8 cellular contexts compared by ENCODE assay signal in genomic region chr1:202283379-202283844, GRCh38. TPM values are rescaled to one million over a fixed set of nuclear protein-coding genes. Genes with fewer than 3 reads are reported as not detected.
DNase-seq lines count a peak whose midpoint lies in the region; ATAC-seq and TF ChIP-seq lines count a peak whose summit lies in the region.

No MANE protein-coding gene starts in this region.

- CTCF ChIA-PET in OCI-LY7 (lab: Charles Lee; ENCODE audit: unreplicated experiment) = no interaction called here

- peaks cover 12% of the 10 kb centered on the region for H3K4me1 ChIP-seq in OCI-LY7 (ENCODE audit: insufficient read depth, low read length, poor library complexity, severe bottlenecking)

- ATAC-seq in HG03159 (IDR thresholded peaks at IDR 0.05; ENCODE audit: unreplicated experiment) = no peak

- no peak overlapping the region for H3K4me3 ChIP-seq in HFF-Myc (replicated peaks; ENCODE audit: low read depth, low read length)
- H3K4me3 ChIP-seq in OCI-LY7 (ENCODE audit: low read depth, low read length, poor library complexity, severe bottlenecking) = no peak overlapping the region

- no peak overlapping the region for H3K27ac ChIP-seq in OCI-LY7 (ENCODE audit: low read depth, low read length, poor library complexity, severe bottlenecking)

- DNase-seq in A172 (ENCODE audit: low spot score) (peak; percentile 96), HFF-Myc (ENCODE audit: extremely low read depth, low read depth) (peak; percentile 67), OCI-LY7 (ENCODE audit: low spot score) (peak; percentile 47), fibroblast of gingiva (ENCODE audit: low read depth) (peak; percentile 30), T-helper 9 cell (no peak), AML-193 (lab: John Stamatoyannopoulos, UW) (no peak), GM13977 (ENCODE audit: low spot score) (no peak)

- intact Hi-C loops in OCI-LY7 (cut with micrococcal nuclease; ENCODE audit: unreplicated experiment) = no loop called here

- H3K36me3 ChIP-seq in OCI-LY7 (ENCODE audit: insufficient read depth, low read length) = no peaks in the 10 kb centered on the region

- no peaks in the 10 kb centered on the region for H3K9me2 ChIP-seq in OCI-LY7 (ENCODE audit: insufficient read depth, low read length)

- no peaks in the 10 kb centered on the region for H3K79me2 ChIP-seq in OCI-LY7 (ENCODE audit: insufficient read depth, low read depth, low read length)

- POLR2A ChIA-PET in OCI-LY7 (lab: Charles Lee) = interaction anchor here (0.5 to 0.6 kb wide), 2 partner anchors 166 to 456 kb away, joined by 4 read pairs; no protein-coding TSS in a partner anchor

- BruUV-seq in OCI-LY7 (replicated peaks; lab: Mats Ljungman, UMichigan) = no TSS peak

- no peaks in the 10 kb centered on the region for H3K9me3 ChIP-seq in OCI-LY7 (ENCODE audit: low read length)

- TF ChIP-seq CTCF in HFF-Myc (IDR thresholded peaks at IDR 0.05; ENCODE audit: low read depth, low read length, missing control alignments) (no peak), OCI-LY7 (conservative IDR thresholded peaks at IDR 0.05; ENCODE audit: low read length) (no peak), GM13977 (IDR thresholded peaks at IDR 0.05; ENCODE audit: extremely low read depth, insufficient read depth, missing control alignments) (no peak)

- in situ Hi-C loops in GM13977 (cut with MboI; ENCODE audit: low pct_unique_long_range_greater_than_20kb, low sequenced_read_pairs, unreplicated experiment) = no loop called here

- H2AFZ ChIP-seq in OCI-LY7 (ENCODE audit: low read length) = no peak overlapping the region

- H4K20me1 ChIP-seq in OCI-LY7 (ENCODE audit: insufficient read depth, low read length) = no peaks in the 10 kb centered on the region

- peak overlapping the region; percentile 12; the same call in 1 of the 2 replicates for H3K4me2 ChIP-seq in OCI-LY7 (ENCODE audit: low read length)

RNA-seq across cellular contexts. Expression of gene UBE2T, which starts 58.3 kb away (rescaled TPM):
- total RNA-seq in A172 (2014; rRNA removed; shearing (Covaris generic)) = 202 and 205 TPM in 2 replicates
- 143 and 157 TPM in 2 replicates for total RNA-seq in OCI-LY7 (2014; rRNA removed; shearing (Covaris generic))
- 105 and 106 TPM in 2 replicates for total RNA-seq in OCI-LY7 (2022)

Comparison
In these comparisons a context has a peak if more than half of its experiments do, and no peak if none do; other contexts are left out.
1. DNase-seq: peak in A172 (single experiment), HFF-Myc (single experiment), OCI-LY7 (single experiment) and fibroblast of gingiva (single experiment); none in T-helper 9 cell (single experiment), AML-193 (0 of 2) and GM13977 (single experiment).